In the genomic region with DNA sequence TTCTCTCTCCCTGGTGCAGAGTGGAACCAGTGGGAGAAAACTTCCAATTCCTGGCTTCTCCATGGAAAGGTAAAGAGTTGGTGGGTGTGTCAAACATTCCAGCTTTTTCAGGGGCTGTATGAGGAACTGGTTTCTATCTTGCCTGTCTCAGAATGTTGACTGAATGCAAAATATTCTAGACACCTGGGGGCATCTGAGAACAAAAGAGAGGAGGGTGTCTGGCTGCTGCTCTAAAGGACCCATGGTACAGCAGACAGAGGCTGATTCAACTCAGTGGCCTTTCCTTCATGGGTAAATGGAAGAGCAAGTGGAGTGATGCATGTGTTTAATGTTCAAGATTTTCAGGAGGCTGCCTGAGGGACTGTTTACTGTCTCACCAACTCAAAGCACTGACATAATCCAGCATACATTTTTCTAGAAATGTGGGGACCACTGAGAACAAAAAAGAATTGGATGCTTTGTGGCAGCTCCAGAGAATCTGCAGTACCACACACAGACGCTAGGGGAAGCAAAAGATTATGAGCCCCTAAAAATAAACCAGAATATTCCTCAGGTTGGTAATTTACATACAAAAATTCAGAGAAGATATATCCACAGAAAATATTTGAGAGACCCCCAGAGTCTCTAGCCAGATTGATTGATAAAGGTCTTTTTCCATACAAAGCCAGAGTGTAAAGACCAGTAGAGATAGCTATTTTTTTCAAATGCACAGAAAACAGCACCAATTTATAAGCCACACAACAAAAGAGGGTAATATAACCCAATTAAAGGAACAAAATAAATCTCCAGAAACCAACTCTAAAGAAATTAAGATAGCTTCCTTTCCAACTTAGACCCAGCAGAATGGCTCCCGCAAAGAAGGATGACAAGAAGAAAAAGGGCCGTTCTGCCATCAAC, we compare ENCODE assay signal across 8 cellular contexts. TPM values are rescaled to one million over a fixed set of nuclear protein-coding genes. Genes with fewer than 3 reads are reported as not detected.
DNase-seq lines count a peak whose midpoint lies in the region; ATAC-seq and TF ChIP-seq lines count a peak whose summit lies in the region.

No MANE protein-coding gene starts in this region.

- no peaks in the 10 kb centered on the region for H3K79me2 ChIP-seq in PC-3 (ENCODE audit: low read length)

- no peak overlapping the region for H3K4me3 Mint-ChIP-seq in activated CD8-positive, alpha-beta T cell treated with anti-CD3 and anti-CD28 coated beads for 36 hours
- H3K4me3 Mint-ChIP-seq in activated CD8-positive, alpha-beta T cell treated with anti-CD3 and anti-CD28 coated beads, Interleukin-2, amount 10 ng/mL, durations not matched to agents 7 days and 5 days: no peak overlapping the region
- no peak overlapping the region for H3K4me3 Mint-ChIP-seq in naive thymus-derived CD8-positive, alpha-beta T cell

- H3K9me3 Mint-ChIP-seq in activated CD8-positive, alpha-beta T cell treated with anti-CD3 and anti-CD28 coated beads for 36 hours: peaks cover 26% of the 10 kb centered on the region
- peaks cover 8% of the 10 kb centered on the region for H3K9me3 Mint-ChIP-seq in activated CD8-positive, alpha-beta T cell treated with anti-CD3 and anti-CD28 coated beads, Interleukin-2, amount 10 ng/mL, durations not matched to agents 7 days and 5 days (ENCODE audit: insufficient read depth)
- peaks cover 0 to 75% (median 22%) of the 10 kb centered on the region in 9 donors for H3K9me3 Mint-ChIP-seq in naive thymus-derived CD8-positive, alpha-beta T cell

- POLR2A ChIA-PET in activated CD8-positive, alpha-beta T cell treated with anti-CD3 and anti-CD28 coated beads for 36 hours (lab: Charles Lee): interaction anchor here (0.6 kb wide), 1 partner anchor 13 kb away, joined by 3 read pairs; no protein-coding TSS in a partner anchor
- POLR2A ChIA-PET in activated CD8-positive, alpha-beta T cell treated with anti-CD3 and anti-CD28 coated beads, Interleukin-2, amount 10 ng/mL, durations not matched to agents 7 days and 5 days (lab: Charles Lee): no interaction called here
- POLR2A ChIA-PET in PC-3 (lab: Charles Lee; ENCODE audit: unreplicated experiment): no interaction called here
- POLR2A ChIA-PET in naive thymus-derived CD8-positive, alpha-beta T cell (lab: Charles Lee): no interaction called here

- H3K36me3 Mint-ChIP-seq in activated CD8-positive, alpha-beta T cell treated with anti-CD3 and anti-CD28 coated beads for 36 hours (ENCODE audit: low read depth): peaks cover 5% of the 10 kb centered on the region
- H3K36me3 Mint-ChIP-seq in activated CD8-positive, alpha-beta T cell treated with anti-CD3 and anti-CD28 coated beads, Interleukin-2, amount 10 ng/mL, durations not matched to agents 7 days and 5 days (ENCODE audit: low read depth): no peaks in the 10 kb centered on the region
- peaks cover 2 to 21% (median 2%) of the 10 kb centered on the region in 3 donors for H3K36me3 Mint-ChIP-seq in naive thymus-derived CD8-positive, alpha-beta T cell

- no peak overlapping the region for H3K27ac Mint-ChIP-seq in activated CD8-positive, alpha-beta T cell treated with anti-CD3 and anti-CD28 coated beads for 36 hours
- no peak overlapping the region for H3K27ac Mint-ChIP-seq in activated CD8-positive, alpha-beta T cell treated with anti-CD3 and anti-CD28 coated beads, Interleukin-2, amount 10 ng/mL, durations not matched to agents 7 days and 5 days
- no peak overlapping the region for H3K27ac Mint-ChIP-seq in naive thymus-derived CD8-positive, alpha-beta T cell

- no peaks in the 10 kb centered on the region for H4K20me1 ChIP-seq in PC-3 (ENCODE audit: low read length)

- H3K4me1 Mint-ChIP-seq in activated CD8-positive, alpha-beta T cell treated with anti-CD3 and anti-CD28 coated beads for 36 hours (ENCODE audit: low read depth): no peaks in the 10 kb centered on the region
- H3K4me1 Mint-ChIP-seq in activated CD8-positive, alpha-beta T cell treated with anti-CD3 and anti-CD28 coated beads, Interleukin-2, amount 10 ng/mL, durations not matched to agents 7 days and 5 days (ENCODE audit: low read depth): no peaks in the 10 kb centered on the region
- no peaks in the 10 kb centered on the region for H3K4me1 Mint-ChIP-seq in naive thymus-derived CD8-positive, alpha-beta T cell

- H2AFZ ChIP-seq in PC-3 (ENCODE audit: low read length): no peak overlapping the region

- H3K4me3 ChIP-seq in PC-3 (ENCODE audit: low read length) (no peak overlapping the region), fibroblast of villous mesenchyme (ENCODE audit: low read depth, low read length) (no peak overlapping the region), thoracic aorta (no peak overlapping the region)

- no peaks in the 10 kb centered on the region for H3K27me3 Mint-ChIP-seq in activated CD8-positive, alpha-beta T cell treated with anti-CD3 and anti-CD28 coated beads for 36 hours
- no peaks in the 10 kb centered on the region for H3K27me3 Mint-ChIP-seq in activated CD8-positive, alpha-beta T cell treated with anti-CD3 and anti-CD28 coated beads, Interleukin-2, amount 10 ng/mL, durations not matched to agents 7 days and 5 days (ENCODE audit: low read depth)
- no peaks in the 10 kb centered on the region for H3K27me3 Mint-ChIP-seq in naive thymus-derived CD8-positive, alpha-beta T cell

- no TSS peak for BruUV-seq in PC-3 (replicated peaks; lab: Mats Ljungman, UMichigan)

- no peak for ATAC-seq in activated CD8-positive, alpha-beta T cell treated with anti-CD3 and anti-CD28 coated beads for 36 hours
- ATAC-seq in activated CD8-positive, alpha-beta T cell treated with anti-CD3 and anti-CD28 coated beads, Interleukin-2, amount 10 ng/mL, durations not matched to agents 7 days and 5 days: no peak
- ATAC-seq in PC-3: no peak
- ATAC-seq in thoracic aorta (ENCODE audit: insufficient number of reproducible peaks, low FRiP score, low read depth): no peak
- ATAC-seq in naive thymus-derived CD8-positive, alpha-beta T cell: no peak

- H3K4me2 ChIP-seq in PC-3 (ENCODE audit: low read length): no peak overlapping the region

- TF ChIP-seq CTCF in activated CD8-positive, alpha-beta T cell treated with anti-CD3 and anti-CD28 coated beads for 36 hours (IDR thresholded peaks at IDR 0.05): peak; percentile 47
- TF ChIP-seq CTCF in PC-3 (conservative IDR thresholded peaks at IDR 0.05; ENCODE audit: low read depth, low read length): peak; percentile 69
- peak; percentile 61 for TF ChIP-seq CTCF in fibroblast of villous mesenchyme (IDR thresholded peaks at IDR 0.05; ENCODE audit: insufficient read depth, low read depth, low read length)
- TF ChIP-seq CTCF in thoracic aorta (IDR thresholded peaks at IDR 0.05): peak; percentile 12

- no peak overlapping the region for H3K9ac ChIP-seq in PC-3 (ENCODE audit: low read length)

- no peaks in the 10 kb centered on the region for H3K9me2 ChIP-seq in PC-3 (replicated peaks; ENCODE audit: low read length)

- CTCF ChIA-PET in activated CD8-positive, alpha-beta T cell treated with anti-CD3 and anti-CD28 coated beads for 36 hours (lab: Charles Lee): interaction anchor here (1.7 kb wide), 1 partner anchor 18 kb away, joined by 5 read pairs; no protein-coding TSS in a partner anchor
- CTCF ChIA-PET in activated CD8-positive, alpha-beta T cell treated with anti-CD3 and anti-CD28 coated beads, Interleukin-2, amount 10 ng/mL, durations not matched to agents 7 days and 5 days (lab: Charles Lee): interaction anchor here (0.9 to 1.1 kb wide), 2 partner anchors 24 to 33 kb away, joined by 3 read pairs; no protein-coding TSS in a partner anchor
- CTCF ChIA-PET in PC-3 (lab: Charles Lee): no interaction called here

- H3K36me3 ChIP-seq in PC-3 (ENCODE audit: low read depth, low read length) (no peaks in the 10 kb centered on the region), thoracic aorta (no peaks in the 10 kb centered on the region)

- DNase-seq in activated CD8-positive, alpha-beta T cell treated with anti-CD3 and anti-CD28 coated beads for 36 hours: peak; percentile 14
- DNase-seq in activated CD8-positive, alpha-beta T cell treated with anti-CD3 and anti-CD28 coated beads, Interleukin-2, amount 10 ng/mL, durations not matched to agents 7 days and 5 days: no peak
- DNase-seq in PC-3: peak; percentile 20
- peak; percentile 8 for DNase-seq in fibroblast of villous mesenchyme (ENCODE audit: low read depth)
- no peak for DNase-seq in thoracic aorta (ENCODE audit: low spot score)
- DNase-seq in GDM1 (lab: John Stamatoyannopoulos, UW): no peak
- no peak for DNase-seq in naive thymus-derived CD8-positive, alpha-beta T cell
- DNase-seq in activated T-cell treated with anti-CD3 and anti-CD28 coated beads for 4 hours: no peak

- no peaks in the 10 kb centered on the region for H3F3A ChIP-seq in PC-3 (ENCODE audit: low read length, unreplicated experiment)

- no peaks in the 10 kb centered on the region for H3K4me1 ChIP-seq in PC-3 (ENCODE audit: insufficient read depth, low read length)
- no peaks in the 10 kb centered on the region for H3K4me1 ChIP-seq in thoracic aorta (ENCODE audit: control insufficient read depth in 1 of 2, low read depth in 2 of 2)

- H3K9me3 ChIP-seq in PC-3 (ENCODE audit: low read length) (no peaks in the 10 kb centered on the region), thoracic aorta (no peaks in the 10 kb centered on the region)

- H3K27ac ChIP-seq in PC-3 (ENCODE audit: low read length) (no peak overlapping the region), thoracic aorta (no peak overlapping the region)

- intact Hi-C loops in activated CD8-positive, alpha-beta T cell treated with anti-CD3 and anti-CD28 coated beads for 36 hours (cut with micrococcal nuclease): no loop called here
- intact Hi-C loops in PC-3 (cut with micrococcal nuclease): no loop called here

- H3K27me3 ChIP-seq in PC-3 (ENCODE audit: low read length) (no peaks in the 10 kb centered on the region), thoracic aorta (replicated peaks; ENCODE audit: insufficient read depth) (no peaks in the 10 kb centered on the region)

RNA-seq across cellular contexts. Expression of a gene that starts 48.0 kb away (rescaled TPM):
- under 1 TPM; 0.36 to 0.38 TPM for total RNA-seq in activated CD8-positive, alpha-beta T cell treated with anti-CD3 and anti-CD28 coated beads for 36 hours
- under 1 TPM; 0.34 to 0.55 TPM for total RNA-seq in activated CD8-positive, alpha-beta T cell treated with anti-CD3 and anti-CD28 coated beads, Interleukin-2, amount 10 ng/mL, durations not matched to agents 7 days and 5 days
- total RNA-seq in PC-3 (2014; rRNA removed) (0.69 and 0.91 TPM in 2 replicates), fibroblast of villous mesenchyme (0.97 and 2.6 TPM in 2 replicates), thoracic aorta (10 to 100 TPM; 15.8 to 19.8 TPM)
- under 1 TPM; 0.14 to 0.31 TPM for total RNA-seq in naive thymus-derived CD8-positive, alpha-beta T cell
- polyA plus RNA-seq in naive thymus-derived CD8-positive, alpha-beta T cell: not detected

Comparison
In these comparisons a context has a peak if more than half of its experiments do, and no peak if none do; other contexts are left out.
1. DNase-seq: peak in activated CD8-positive, alpha-beta T cell treated with anti-CD3 and anti-CD28 coated beads for 36 hours (single experiment), PC-3 (single experiment) and fibroblast of villous mesenchyme (single experiment); none in activated CD8-positive, alpha-beta T cell treated with anti-CD3 and anti-CD28 coated beads, Interleukin-2, amount 10 ng/mL, durations not matched to agents 7 days and 5 days (single experiment), thoracic aorta (single experiment), GDM1 (single experiment), naive thymus-derived CD8-positive, alpha-beta T cell (0 of 10) and activated T-cell treated with anti-CD3 and anti-CD28 coated beads for 4 hours (single experiment).
2. CTCF ChIP-seq: peak in every context shown above with its lines; median percentile 69 in PC-3; 61 in fibroblast of villous mesenchyme; 47 in activated CD8-positive, alpha-beta T cell treated with anti-CD3 and anti-CD28 coated beads for 36 hours; 12 in thoracic aorta.